ENCODE assay signal across 8 cellular contexts in genomic region chr5:181283841-181284755, GRCh38. TPM values are rescaled to one million over a fixed set of nuclear protein-coding genes. Genes with fewer than 3 reads are reported as not detected.
A peak's percentile ranks its signal among the peaks of the same experiment; 100 is the strongest.
DNase-seq lines count a peak whose midpoint lies in the region; ATAC-seq and TF ChIP-seq lines count a peak whose summit lies in the region.
"Not testable (repeated sequence)": the region's sequence is repeated elsewhere in the genome, so short reads cannot be mapped to it uniquely, and the experiment has no call there.

No MANE protein-coding gene starts in this region.

- H3K27me3 ChIP-seq in DND-41 (ENCODE audit: insufficient read depth, low read length, poor library complexity); hepatocyte; smooth muscle cell (ENCODE audit: low read depth); vagina: not testable (repeated sequence)

- TF ChIP-seq CTCF in DND-41 (IDR thresholded peaks at IDR 0.05; ENCODE audit: borderline replicate concordance, extremely low read depth, low read length, poor library complexity, severe bottlenecking) (peak; percentile 4), OCI-LY7 (conservative IDR thresholded peaks at IDR 0.05; ENCODE audit: low read length) (peak; percentile 51), endothelial cell (IDR thresholded peaks at IDR 0.05; ENCODE audit: unreplicated experiment) (peak; percentile 50), hepatocyte (IDR thresholded peaks at IDR 0.05; ENCODE audit: poor library complexity) (peak; percentile 7), neural crest cell (conservative IDR thresholded peaks at IDR 0.05) (peak; percentile 46), smooth muscle cell (IDR thresholded peaks at IDR 0.05; ENCODE audit: borderline replicate concordance, insufficient read depth, poor library complexity, severe bottlenecking) (peak; percentile 25)
- not testable (repeated sequence) for TF ChIP-seq CTCF in vagina (IDR thresholded peaks at IDR 0.05)

- BruUV-seq in OCI-LY7 (replicated peaks; lab: Mats Ljungman, UMichigan): not testable (repeated sequence)

- not testable (repeated sequence) for H3K9me2 ChIP-seq in OCI-LY7 (ENCODE audit: insufficient read depth, low read length); hepatocyte (replicated peaks; ENCODE audit: insufficient read depth)

- not testable (repeated sequence) for H4K20me1 ChIP-seq in DND-41 (ENCODE audit: insufficient read depth, low read length); OCI-LY7 (ENCODE audit: insufficient read depth, low read length)
- H4K20me1 ChIP-seq in hepatocyte (ENCODE audit: insufficient read depth, poor library complexity, severe bottlenecking) (peaks cover 46% of the 10 kb centered on the region), smooth muscle cell (ENCODE audit: low read depth) (peaks cover 53% of the 10 kb centered on the region)

- not testable (repeated sequence) for H3K27ac ChIP-seq in DND-41 (ENCODE audit: low read length); OCI-LY7 (ENCODE audit: low read depth, low read length, poor library complexity, severe bottlenecking); hepatocyte; smooth muscle cell (ENCODE audit: low read depth); vagina

- H2AFZ ChIP-seq in DND-41 (ENCODE audit: low read depth, low read length); OCI-LY7 (ENCODE audit: low read length); hepatocyte; smooth muscle cell (ENCODE audit: low read depth): not testable (repeated sequence)

- peak overlapping the region; percentile 10 to 44 for H3K27ac Mint-ChIP-seq in activated naive CD4-positive, alpha-beta T cell treated with anti-CD3 and anti-CD28 coated beads, Interleukin-2, amount 50 U/mL, for 72 hours
- not testable (repeated sequence) for H3K27ac Mint-ChIP-seq in endothelial cell (ENCODE audit: unreplicated experiment); neural crest cell (ENCODE audit: unreplicated experiment)

- H3K36me3 Mint-ChIP-seq in activated naive CD4-positive, alpha-beta T cell treated with anti-CD3 and anti-CD28 coated beads, Interleukin-2, amount 50 U/mL, for 72 hours; endothelial cell (ENCODE audit: low read depth, unreplicated experiment); neural crest cell (ENCODE audit: low read depth): not testable (repeated sequence)

- ATAC-seq in DND-41 (ENCODE audit: insufficient read depth, low read depth); activated naive CD4-positive, alpha-beta T cell treated with anti-CD3 and anti-CD28 coated beads, Interleukin-2, amount 50 U/mL, for 72 hours: not testable (repeated sequence)

- H3K9me3 ChIP-seq in DND-41 (ENCODE audit: insufficient read depth, low read length, severe bottlenecking); OCI-LY7 (ENCODE audit: low read length); hepatocyte (ENCODE audit: low read depth); smooth muscle cell (replicated peaks; ENCODE audit: low read depth); vagina: not testable (repeated sequence)

- H3K4me2 ChIP-seq in DND-41 (ENCODE audit: insufficient read depth, low read length); OCI-LY7 (ENCODE audit: low read length); hepatocyte; smooth muscle cell: not testable (repeated sequence)

- H3K36me3 ChIP-seq in DND-41 (ENCODE audit: insufficient read depth, low read length); OCI-LY7 (ENCODE audit: insufficient read depth, low read length); hepatocyte (replicated peaks; ENCODE audit: insufficient read depth, low read depth); smooth muscle cell (ENCODE audit: low read depth); vagina: not testable (repeated sequence)

- H3K9me3 Mint-ChIP-seq in activated naive CD4-positive, alpha-beta T cell treated with anti-CD3 and anti-CD28 coated beads, Interleukin-2, amount 50 U/mL, for 72 hours; endothelial cell (ENCODE audit: unreplicated experiment); neural crest cell: not testable (repeated sequence)

- intact Hi-C loops in OCI-LY7 (cut with micrococcal nuclease; ENCODE audit: unreplicated experiment); vagina (cut with DNase I): not testable (repeated sequence)

- DNase-seq in DND-41; OCI-LY7 (ENCODE audit: low spot score); activated naive CD4-positive, alpha-beta T cell treated with anti-CD3 and anti-CD28 coated beads, Interleukin-2, amount 50 U/mL, for 72 hours (ENCODE audit: low spot score in 2 of 2); endothelial cell (ENCODE audit: low spot score); hepatocyte (ENCODE audit: low spot score); neural crest cell (ENCODE audit: low read depth, low spot score); smooth muscle cell (lab: John Stamatoyannopoulos, UW; ENCODE audit: unreplicated experiment): not testable (repeated sequence)
- DNase-seq in vagina (ENCODE audit: extremely low spot score in 2 of 2): peak; percentile 64 to 65

- 79% methylated on average over 6 of the region's 6 CpGs for WGBS in hepatocyte (ENCODE audit: low lambda C conversion rate, missing lambda C conversion rate)
- WGBS in smooth muscle cell (ENCODE audit: low lambda C conversion rate): 84% methylated on average over 6 of the region's 6 CpGs

- not testable (repeated sequence) for TF ChIP-seq POLR2A in vagina (IDR thresholded peaks at IDR 0.05)

- not testable (repeated sequence) for H3F3A ChIP-seq in smooth muscle cell (ENCODE audit: low read depth)

- POLR2A ChIA-PET in OCI-LY7 (lab: Charles Lee): interaction anchor here (1.1 kb wide), 1 partner anchor 29 kb away, joined by 3 read pairs; no protein-coding TSS in a partner anchor

- CTCF ChIA-PET in OCI-LY7 (lab: Charles Lee; ENCODE audit: unreplicated experiment): not testable (repeated sequence)

- not testable (repeated sequence) for H3K4me1 Mint-ChIP-seq in endothelial cell (ENCODE audit: unreplicated experiment); neural crest cell

- H3K79me2 ChIP-seq in DND-41 (ENCODE audit: insufficient read depth, low read length); OCI-LY7 (ENCODE audit: insufficient read depth, low read depth, low read length): not testable (repeated sequence)
- H3K79me2 ChIP-seq in hepatocyte: peaks cover 62% of the 10 kb centered on the region
- peaks cover 20% of the 10 kb centered on the region for H3K79me2 ChIP-seq in smooth muscle cell (ENCODE audit: low read depth)

- H3K27me3 Mint-ChIP-seq in endothelial cell (ENCODE audit: unreplicated experiment); neural crest cell (ENCODE audit: low read depth): not testable (repeated sequence)

- H3K4me1 ChIP-seq in DND-41 (ENCODE audit: insufficient read depth, low read length); hepatocyte (ENCODE audit: insufficient read depth); smooth muscle cell (ENCODE audit: low read depth); vagina: not testable (repeated sequence)
- peaks cover 18% of the 10 kb centered on the region for H3K4me1 ChIP-seq in OCI-LY7 (ENCODE audit: insufficient read depth, low read length, poor library complexity, severe bottlenecking)

- not testable (repeated sequence) for H3K9ac ChIP-seq in DND-41 (ENCODE audit: low read depth, low read length); smooth muscle cell (ENCODE audit: low read depth)

- not testable (repeated sequence) for H3K4me3 ChIP-seq in DND-41 (ENCODE audit: low read depth in 1 of 2, low read length in 2 of 2); OCI-LY7 (ENCODE audit: low read depth, low read length, poor library complexity, severe bottlenecking); hepatocyte; smooth muscle cell; vagina

- H3K4me3 Mint-ChIP-seq in endothelial cell (ENCODE audit: unreplicated experiment); neural crest cell: not testable (repeated sequence)

RNA-seq across cellular contexts. Expression of gene TRIM52, which starts 23.2 kb away (rescaled TPM):
- 16.1 and 25.1 TPM in 2 replicates for total RNA-seq in OCI-LY7 (2014; rRNA removed; shearing (Covaris generic))
- 33.5 and 34.5 TPM in 2 replicates for total RNA-seq in OCI-LY7 (2022)
- total RNA-seq in activated naive CD4-positive, alpha-beta T cell treated with anti-CD3 and anti-CD28 coated beads, Interleukin-2, amount 50 U/mL, for 72 hours: 10 to 100 TPM in 1 of 2 donors, 1 to 10 TPM in 1; 9.3 to 15.6 TPM
- total RNA-seq in endothelial cell (ENCODE audit: unreplicated experiment): 10.4 TPM
- 6.1 and 13.2 TPM in 2 replicates for total RNA-seq in hepatocyte
- polyA plus RNA-seq in hepatocyte: 6.5 and 9.9 TPM in 2 replicates
- total RNA-seq in neural crest cell: 9.0 TPM in 2 replicates
- total RNA-seq in smooth muscle cell: 5.0 and 6.9 TPM in 2 replicates
- polyA plus RNA-seq in smooth muscle cell: 3.2 and 4.8 TPM in 2 replicates
- 17.2 TPM for total RNA-seq in vagina

RNA-seq across cellular contexts. Expression of gene RACK1, which starts 40.4 kb away (rescaled TPM):
- 4,583 and 5,614 TPM in 2 replicates for total RNA-seq in OCI-LY7 (2014; rRNA removed; shearing (Covaris generic))
- 2,077 and 2,357 TPM in 2 replicates for total RNA-seq in OCI-LY7 (2022)
- total RNA-seq in activated naive CD4-positive, alpha-beta T cell treated with anti-CD3 and anti-CD28 coated beads, Interleukin-2, amount 50 U/mL, for 72 hours: 1,000 to 10,000 TPM; 2,392 to 2,665 TPM
- 2,232 TPM for total RNA-seq in endothelial cell (ENCODE audit: unreplicated experiment)
- total RNA-seq in hepatocyte: 2,199 and 2,553 TPM in 2 replicates
- 680 TPM in 2 replicates for polyA plus RNA-seq in hepatocyte
- total RNA-seq in neural crest cell: 2,359 and 2,449 TPM in 2 replicates
- total RNA-seq in smooth muscle cell: 2,098 and 2,144 TPM in 2 replicates
- 617 and 686 TPM in 2 replicates for polyA plus RNA-seq in smooth muscle cell
- total RNA-seq in vagina: 3,043 TPM
